ENCODE assay signal across 1 cellular context in genomic region chr13:100175803-100176182, GRCh38.
TF ChIP-seq lines count a peak whose summit lies in the region.

No MANE protein-coding gene starts in this region.

TF ChIP-seq in HepG2, 621 proteins besides CTCF, POLR2A, EP300 and RAD21 (continued from another document):
- TF ChIP-seq HIC2 (CRISPR knock-in tag; IDR thresholded peaks at IDR 0.05; ENCODE audit: low read depth) (no peak), ELF1 (CRISPR knock-in tag; IDR thresholded peaks at IDR 0.05) (no peak), HNF4G (IDR thresholded peaks at IDR 0.05; ENCODE audit: borderline replicate concordance, low read depth, low read length) (no peak), HNF4G (CRISPR knock-in tag; IDR thresholded peaks at IDR 0.05; ENCODE audit: borderline replicate concordance, low read depth) (no peak), ZNF12 (CRISPR knock-in tag; IDR thresholded peaks at IDR 0.05) (no peak), ZNF160 (CRISPR knock-in tag; IDR thresholded peaks at IDR 0.05) (no peak), TOE1 (CRISPR knock-in tag; IDR thresholded peaks at IDR 0.05) (no peak), TBP (CRISPR knock-in tag; IDR thresholded peaks at IDR 0.05) (no peak), SETDB1 (CRISPR knock-in tag; IDR thresholded peaks at IDR 0.05; ENCODE audit: borderline replicate concordance) (no peak)
- TF ChIP-seq, protein P1, sequence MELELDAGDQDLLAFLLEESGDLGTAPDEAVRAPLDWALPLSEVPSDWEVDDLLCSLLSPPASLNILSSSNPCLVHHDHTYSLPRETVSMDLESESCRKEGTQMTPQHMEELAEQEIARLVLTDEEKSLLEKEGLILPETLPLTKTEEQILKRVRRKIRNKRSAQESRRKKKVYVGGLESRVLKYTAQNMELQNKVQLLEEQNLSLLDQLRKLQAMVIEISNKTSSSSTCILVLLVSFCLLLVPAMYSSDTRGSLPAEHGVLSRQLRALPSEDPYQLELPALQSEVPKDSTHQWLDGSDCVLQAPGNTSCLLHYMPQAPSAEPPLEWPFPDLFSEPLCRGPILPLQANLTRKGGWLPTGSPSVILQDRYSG (CRISPR knock-in tag; IDR thresholded peaks at IDR 0.05): no peak
- TF ChIP-seq, protein P2, sequence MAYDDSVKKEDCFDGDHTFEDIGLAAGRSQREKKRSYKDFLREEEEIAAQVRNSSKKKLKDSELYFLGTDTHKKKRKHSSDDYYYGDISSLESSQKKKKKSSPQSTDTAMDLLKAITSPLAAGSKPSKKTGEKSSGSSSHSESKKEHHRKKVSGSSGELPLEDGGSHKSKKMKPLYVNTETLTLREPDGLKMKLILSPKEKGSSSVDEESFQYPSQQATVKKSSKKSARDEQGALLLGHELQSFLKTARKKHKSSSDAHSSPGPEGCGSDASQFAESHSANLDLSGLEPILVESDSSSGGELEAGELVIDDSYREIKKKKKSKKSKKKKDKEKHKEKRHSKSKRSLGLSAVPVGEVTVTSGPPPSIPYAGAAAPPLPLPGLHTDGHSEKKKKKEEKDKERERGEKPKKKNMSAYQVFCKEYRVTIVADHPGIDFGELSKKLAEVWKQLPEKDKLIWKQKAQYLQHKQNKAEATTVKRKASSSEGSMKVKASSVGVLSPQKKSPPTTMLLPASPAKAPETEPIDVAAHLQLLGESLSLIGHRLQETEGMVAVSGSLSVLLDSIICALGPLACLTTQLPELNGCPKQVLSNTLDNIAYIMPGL (CRISPR knock-in tag; IDR thresholded peaks at IDR 0.05; ENCODE audit: borderline replicate concordance in 1 of 2, low read depth in 1 of 2): no peak
TF ChIP-seq in HepG2: peak in this region for 0.
